1 cellular context compared by ENCODE assay signal in genomic region chr5:96297867-96298266, GRCh38.
TF ChIP-seq lines count a peak whose summit lies in the region.

No MANE protein-coding gene starts in this region.

TF ChIP-seq in HepG2, 621 proteins besides CTCF, POLR2A, EP300 and RAD21 (continued from another document and continues in another):
- TF ChIP-seq AGO2 (optimal IDR thresholded peaks at IDR 0.05; ENCODE audit: low read depth, low read length), result no peak
- no peak for TF ChIP-seq TCF7L2 (IDR thresholded peaks at IDR 0.05; ENCODE audit: low read depth, low read length)
- TF ChIP-seq AGO1 (IDR thresholded peaks at IDR 0.05; ENCODE audit: low read depth, low read length, poor library complexity, severe bottlenecking), result no peak
- no peak for TF ChIP-seq ZNF276 (CRISPR knock-in tag; IDR thresholded peaks at IDR 0.05; ENCODE audit: low read depth)
- no peak for TF ChIP-seq PRDM4 (CRISPR knock-in tag; IDR thresholded peaks at IDR 0.05; ENCODE audit: borderline replicate concordance)
- TF ChIP-seq ZBTB43 (CRISPR knock-in tag; conservative IDR thresholded peaks at IDR 0.05), result peak; percentile 96
- TF ChIP-seq NPAS2 (CRISPR knock-in tag; IDR thresholded peaks at IDR 0.05; ENCODE audit: borderline replicate concordance), result no peak
- TF ChIP-seq ZNF205 (CRISPR knock-in tag; IDR thresholded peaks at IDR 0.05), result no peak
- TF ChIP-seq ZNF431 (CRISPR knock-in tag; IDR thresholded peaks at IDR 0.05; ENCODE audit: borderline replicate concordance, low read depth), result no peak
- no peak for TF ChIP-seq ZNF33B (CRISPR knock-in tag; IDR thresholded peaks at IDR 0.05)
- TF ChIP-seq IRF1 (CRISPR knock-in tag; IDR thresholded peaks at IDR 0.05; ENCODE audit: low read depth), result no peak
- TF ChIP-seq ZNF558 (CRISPR knock-in tag; IDR thresholded peaks at IDR 0.05; ENCODE audit: borderline replicate concordance), result no peak
- peak; percentile 73 for TF ChIP-seq HMG20B (CRISPR knock-in tag; conservative IDR thresholded peaks at IDR 0.05)
- TF ChIP-seq SMAD9 (CRISPR knock-in tag; IDR thresholded peaks at IDR 0.05), result no peak
- TF ChIP-seq ZNF333 (CRISPR knock-in tag; IDR thresholded peaks at IDR 0.05; ENCODE audit: borderline replicate concordance), result no peak
- peak; percentile 71 for TF ChIP-seq GFI1 (CRISPR knock-in tag; IDR thresholded peaks at IDR 0.05; ENCODE audit: borderline replicate concordance)
- no peak; the same call in 1 of the 2 replicates for TF ChIP-seq GATA4 (IDR thresholded peaks at IDR 0.05; ENCODE audit: borderline replicate concordance, low read depth)
- peak; percentile 86 for TF ChIP-seq RERE (CRISPR knock-in tag; IDR thresholded peaks at IDR 0.05; ENCODE audit: low read depth)
- no peak for TF ChIP-seq WIZ (CRISPR knock-in tag; IDR thresholded peaks at IDR 0.05)
- no peak for TF ChIP-seq HES4 (CRISPR knock-in tag; IDR thresholded peaks at IDR 0.05; ENCODE audit: borderline replicate concordance)
- no peak for TF ChIP-seq ZSCAN25 (CRISPR knock-in tag; IDR thresholded peaks at IDR 0.05)
- no peak for TF ChIP-seq ZFP36 (IDR thresholded peaks at IDR 0.05; ENCODE audit: borderline replicate concordance, low read depth, low read length, partially characterized antibody)
- TF ChIP-seq PRDM10 (CRISPR knock-in tag; IDR thresholded peaks at IDR 0.05; ENCODE audit: low read depth), result no peak; the same call in 1 of the 2 replicates
- peak; percentile 90 for TF ChIP-seq HNF1B (CRISPR knock-in tag; IDR thresholded peaks at IDR 0.05)
- TF ChIP-seq GTF2F1 (IDR thresholded peaks at IDR 0.05; ENCODE audit: low read length), result no peak
- no peak for TF ChIP-seq NFE2 (CRISPR knock-in tag; IDR thresholded peaks at IDR 0.05)
- TF ChIP-seq FOXJ3 (CRISPR knock-in tag; IDR thresholded peaks at IDR 0.05; ENCODE audit: borderline replicate concordance), result peak; percentile 98
- no peak for TF ChIP-seq ZNF720 (CRISPR knock-in tag; IDR thresholded peaks at IDR 0.05)
- TF ChIP-seq HMG20A (CRISPR knock-in tag; IDR thresholded peaks at IDR 0.05; ENCODE audit: borderline replicate concordance), result peak; percentile 98
- TF ChIP-seq KMT2B (CRISPR knock-in tag; IDR thresholded peaks at IDR 0.05), result peak; percentile 40; the same call in 1 of the 2 replicates
- TF ChIP-seq ZBED4 (CRISPR knock-in tag; IDR thresholded peaks at IDR 0.05; ENCODE audit: borderline replicate concordance), result no peak; the same call in 1 of the 2 replicates
- 0 out of 2 replicates have a peak, but pooled peaks have one; percentile 37 for TF ChIP-seq ZNF766 (CRISPR knock-in tag; IDR thresholded peaks at IDR 0.05; ENCODE audit: borderline replicate concordance)
- TF ChIP-seq ZNF143 (CRISPR knock-in tag; IDR thresholded peaks at IDR 0.05), result no peak
- no peak for TF ChIP-seq MTA3 (CRISPR knock-in tag; IDR thresholded peaks at IDR 0.05)
